In genomic region chr12:109385339-109386078, GRCh38 we compare ENCODE assay signal across 8 cellular contexts. TPM values are rescaled to one million over a fixed set of nuclear protein-coding genes. Genes with fewer than 3 reads are reported as not detected.
DNase-seq lines count a peak whose midpoint lies in the region; ATAC-seq lines count a peak whose summit lies in the region.

No MANE protein-coding gene starts in this region.

- ATAC-seq in HG02973 (IDR thresholded peaks at IDR 0.05; ENCODE audit: unreplicated experiment): no peak

- peak; percentile 18 for DNase-seq in NCI-H1092 treated with DMSO at 0.1 percent for 48 hours (lab: John Stamatoyannopoulos, UW)
- no peak for DNase-seq in NCI-H1092 (lab: John Stamatoyannopoulos, UW)
- peak; percentile 39 for DNase-seq in M059J (ENCODE audit: low read depth)
- DNase-seq in SK-N-DZ (ENCODE audit: low spot score): peak; percentile 54
- DNase-seq in fibroblast of the conjunctiva (ENCODE audit: low read depth): peak; percentile 47
- peak; percentile 56 for DNase-seq in pons (ENCODE audit: low spot score)
- no peak for DNase-seq in stimulated activated CD4-positive, alpha-beta T cell treated with anti-CD3 and anti-CD28 coated beads, Interleukin-12 subunit alpha, Interleukin-12 subunit beta, amount 100 ng/mL, for 4 hours

RNA-seq across cellular contexts. Expression of gene MYO1H, which starts 37.8 kb away (rescaled TPM):
- not detected in 2 replicates for total RNA-seq in M059J (2014; rRNA removed; shearing (Covaris generic))
- polyA plus RNA-seq in SK-N-DZ (2014; cell fraction: cytosol; rRNA removed): not detected in 2 replicates
- 0.35 TPM in 1 of 2 replicates, not detected in the other for polyA plus RNA-seq in SK-N-DZ (2014; cell fraction: nucleus; rRNA removed)

Comparison
In these comparisons a context has a peak if more than half of its experiments do, and no peak if none do; other contexts are left out.
1. DNase-seq: peak in NCI-H1092 treated with DMSO at 0.1 percent for 48 hours (single experiment), M059J (single experiment), SK-N-DZ (single experiment), fibroblast of the conjunctiva (single experiment) and pons (single experiment); none in NCI-H1092 (single experiment) and stimulated activated CD4-positive, alpha-beta T cell treated with anti-CD3 and anti-CD28 coated beads, Interleukin-12 subunit alpha, Interleukin-12 subunit beta, amount 100 ng/mL, for 4 hours (single experiment).